In the genomic region with DNA sequence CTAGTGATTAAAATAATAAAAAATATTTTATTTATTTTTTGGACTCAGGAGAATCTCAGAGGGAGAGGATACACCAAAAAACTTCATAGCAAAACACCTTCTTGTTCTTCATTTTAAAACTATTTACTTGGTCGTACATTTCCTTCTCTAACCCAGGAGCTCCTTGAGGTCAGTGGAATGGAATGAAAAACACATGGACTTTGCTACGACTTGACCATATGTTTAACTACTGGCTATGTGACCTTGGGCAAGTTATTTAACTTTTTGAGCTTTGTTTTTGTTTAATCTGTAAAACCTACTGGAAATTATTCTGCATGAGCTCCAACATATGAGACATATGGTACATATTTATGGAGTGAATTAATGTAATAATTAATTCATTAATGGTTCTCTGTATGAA, we compare ENCODE assay signal across 24 cellular contexts.
DNase-seq lines count a peak whose midpoint lies in the region; ATAC-seq, FAIRE-seq and TF ChIP-seq lines count a peak whose summit lies in the region.
"Had no signal": no experiment of that assay in that cellular context is flagged by ENCODE, and none has a peak within 500 bp of the region (broad histone marks: within the 10 kb centered on the region; RNA-seq: fewer than 3 reads in every experiment).

No MANE protein-coding gene starts in this region.

- H3K4me2 ChIP-seq in mesenchymal stem cell (ENCODE audit: low read length, poor library complexity, severe bottlenecking): no peak overlapping the region
- H3K4me2 ChIP-seq: smooth muscle cell had no signal

- no peak overlapping the region for H2BK12ac ChIP-seq in mesenchymal stem cell (ENCODE audit: low read length in 2 of 2)

- no peak for TF ChIP-seq POLR2A in GM12891 (IDR thresholded peaks at IDR 0.05; ENCODE audit: low read depth, low read length)

- H4K8ac ChIP-seq in mesenchymal stem cell (ENCODE audit: low read length): no peak overlapping the region

- no peak overlapping the region for H2AFZ ChIP-seq in mesenchymal stem cell (ENCODE audit: low read depth, low read length)

- no peak overlapping the region for H3K27ac ChIP-seq in mesenchymal stem cell (ENCODE audit: low read length, poor library complexity, severe bottlenecking)
- H3K27ac ChIP-seq: breast epithelium, tibial nerve had no signal

- H3K27me3 ChIP-seq in mesenchymal stem cell (ENCODE audit: control insufficient read depth in 1 of 2, insufficient read depth in 1 of 2, low read length in 2 of 2): no peaks in the 10 kb centered on the region
- H3K27me3 ChIP-seq: breast epithelium, tibial nerve had no signal

- no peak overlapping the region for H4K91ac ChIP-seq in mesenchymal stem cell (ENCODE audit: low read length)

- H3K14ac ChIP-seq in mesenchymal stem cell (ENCODE audit: low read length in 2 of 2): no peak overlapping the region

- peaks cover 2% of the 10 kb centered on the region for H3K4me1 ChIP-seq in mesenchymal stem cell (ENCODE audit: control insufficient read depth, insufficient read depth, low read depth, low read length)
- H3K4me1 ChIP-seq: breast epithelium, tibial nerve had no signal

- no peak overlapping the region for H2BK5ac ChIP-seq in mesenchymal stem cell (ENCODE audit: low read depth, low read length, poor library complexity, severe bottlenecking)

- H3K36me3 ChIP-seq in mesenchymal stem cell (ENCODE audit: control insufficient read depth in 1 of 2, insufficient read depth in 2 of 2, low read depth in 1 of 2, low read length in 2 of 2): no peaks in the 10 kb centered on the region
- H3K36me3 ChIP-seq: breast epithelium, tibial nerve had no signal

- H3K4me3 ChIP-seq in epithelial cell of proximal tubule (ENCODE audit: low read depth, low read length): no peak overlapping the region
- H3K4me3 ChIP-seq in mesenchymal stem cell (ENCODE audit: insufficient read depth in 1 of 2, low read depth in 1 of 2, low read length in 2 of 2): no peak overlapping the region
- H3K4me3 ChIP-seq: breast epithelium, mucosa of descending colon, smooth muscle cell, tibial nerve had no signal

- ATAC-seq in HG03045 (IDR thresholded peaks at IDR 0.05; ENCODE audit: unreplicated experiment) (no peak), GM18858 (IDR thresholded peaks at IDR 0.05; ENCODE audit: unreplicated experiment) (no peak)
- ATAC-seq: activated T-helper 17 cell treated with anti-CD3 and anti-CD28 coated beads, Interleukin-2, amount 50 U/mL, for 72 hours; left ventricle myocardium superior; mucosa of descending colon; stimulated activated naive CD8-positive, alpha-beta T cell treated with anti-CD3 and anti-CD28 coated beads, Interleukin-15, amount 100 ng/mL, for 72 hours had no signal

- peak; percentile 47 for DNase-seq in DMS 273 (lab: John Stamatoyannopoulos, UW; ENCODE audit: unreplicated experiment)
- peak; percentile 35 for DNase-seq in HS-27A (ENCODE audit: low read depth)
- peak; percentile 25 for DNase-seq in epithelial cell of proximal tubule (ENCODE audit: low read depth)
- peak; percentile 52 for DNase-seq in mesenchymal stem cell
- DNase-seq in DMS79 treated with DMSO at 0.1 percent for 48 hours (lab: John Stamatoyannopoulos, UW): no peak
- DNase-seq in GM12891 (ENCODE audit: insufficient read length, low spot score): no peak
- DNase-seq: activated CD4-positive, alpha-beta T cell treated with anti-CD3 and anti-CD28 coated beads, Interleukin-2, amount 10 ng/mL, durations not matched to agents 7 days and 5 days; activated naive CD8-positive, alpha-beta T cell treated with anti-CD3 and anti-CD28 coated beads, Interleukin-2, amount 10 ng/mL, durations not matched to agents 7 days and 5 days; cortex of kidney; DMS79; H7; left ventricle myocardium superior; mucosa of descending colon; NCI-H1417 treated with DMSO at 0.1 percent for 48 hours; NCI-H69; SIG-M5; stimulated activated CD4-positive, alpha-beta T cell treated with anti-CD3 and anti-CD28 coated beads, Interleukin-4, amount 100 ng/mL, for 1 hour; stimulated activated naive CD8-positive, alpha-beta T cell treated with anti-CD3 and anti-CD28 coated beads, Interleukin-15, amount 100 ng/mL, for 72 hours had no signal

- no peak overlapping the region for H3K4ac ChIP-seq in mesenchymal stem cell (ENCODE audit: low read depth in 1 of 2, low read length in 2 of 2)

- H3K18ac ChIP-seq in mesenchymal stem cell (ENCODE audit: low read depth in 1 of 2, low read length in 2 of 2): no peak overlapping the region

- WGBS in mesenchymal stem cell: 50% methylated on average over 2 of the region's 2 CpGs

- no peak for FAIRE-seq in GM12891 (lab: Jason Lieb, UNC)

- no peak for TF ChIP-seq CTCF in epithelial cell of proximal tubule (conservative IDR thresholded peaks at IDR 0.05; ENCODE audit: low read depth, low read length)

- H3K9me3 ChIP-seq in mesenchymal stem cell (ENCODE audit: control insufficient read depth, low read length): peaks cover 6% of the 10 kb centered on the region
- H3K9me3 ChIP-seq: mucosa of descending colon had no signal

- no peaks in the 10 kb centered on the region for H3K79me1 ChIP-seq in mesenchymal stem cell (replicated peaks; ENCODE audit: low read length, poor library complexity, severe bottlenecking)

- H2AK5ac ChIP-seq in mesenchymal stem cell (ENCODE audit: low read length, severe bottlenecking): no peak overlapping the region

- H3K23ac ChIP-seq in mesenchymal stem cell (ENCODE audit: low read length in 2 of 2): no peak overlapping the region

- no peak overlapping the region for H3K9ac ChIP-seq in mesenchymal stem cell (ENCODE audit: low read length)

- no peak overlapping the region for H2BK120ac ChIP-seq in mesenchymal stem cell (ENCODE audit: low read depth, low read length)

- H2BK15ac ChIP-seq in mesenchymal stem cell (ENCODE audit: low read depth, poor library complexity, severe bottlenecking): no peak overlapping the region

TF ChIP-seq in GM12891, 5 proteins besides CTCF, POLR2A, EP300 and RAD21:
- TF ChIP-seq SPI1 (IDR thresholded peaks at IDR 0.05; ENCODE audit: low read depth, low read length) (no peak), POLR2AphosphoS5 (IDR thresholded peaks at IDR 0.05; ENCODE audit: low read depth, low read length) (no peak), POU2F2 (IDR thresholded peaks at IDR 0.05; ENCODE audit: low read depth, low read length) (no peak), TAF1 (IDR thresholded peaks at IDR 0.05; ENCODE audit: low read depth, low read length) (no peak), PAX5 (IDR thresholded peaks at IDR 0.05; ENCODE audit: insufficient read depth, low read length, severe bottlenecking) (no peak)

Comparison
In these comparisons a context has a peak if more than half of its experiments do, and no peak if none do; other contexts are left out.
1. DNase-seq: peak in DMS 273 (single experiment), HS-27A (single experiment), epithelial cell of proximal tubule (single experiment) and mesenchymal stem cell (single experiment); none in DMS79 treated with DMSO at 0.1 percent for 48 hours (single experiment) and GM12891 (single experiment).